8 cellular contexts compared by ENCODE assay signal in genomic region chr22:38699143-38699542, GRCh38. TPM values are rescaled to one million over a fixed set of nuclear protein-coding genes. Genes with fewer than 3 reads are reported as not detected.
DNase-seq lines count a peak whose midpoint lies in the region; ATAC-seq, FAIRE-seq and TF ChIP-seq lines count a peak whose summit lies in the region.

No MANE protein-coding gene starts in this region.

- no peak overlapping the region for H2AFZ ChIP-seq in astrocyte (ENCODE audit: low read depth, low read length)

- H4K20me1 ChIP-seq in astrocyte (ENCODE audit: insufficient read depth, low read length): peaks cover 30% of the 10 kb centered on the region

- no peak for TF ChIP-seq EP300 in tibial nerve (IDR thresholded peaks at IDR 0.05)

- no peak for DNase-seq in activated T-cell treated with anti-CD3 and anti-CD28 coated beads, Interleukin-2, amount 50 U/mL, for 24 hours
- no peak for DNase-seq in activated T-cell treated with anti-CD3 and anti-CD28 coated beads, Interleukin-2, amount 50 U/mL, for 48 hours
- DNase-seq in astrocyte (ENCODE audit: low read depth) (no peak), right lobe of liver (no peak), tibial nerve (ENCODE audit: low spot score in 2 of 2) (no peak), NCI-H82 treated with DMSO at 0.1 percent for 48 hours (lab: John Stamatoyannopoulos, UW; ENCODE audit: unreplicated experiment) (no peak), GDM1 (lab: John Stamatoyannopoulos, UW) (no peak), frontal cortex (ENCODE audit: low spot score in 2 of 2) (no peak)

- peaks cover 2% of the 10 kb centered on the region for H3K36me3 ChIP-seq in astrocyte (ENCODE audit: insufficient read depth, low read length)
- H3K36me3 ChIP-seq in right lobe of liver: no peaks in the 10 kb centered on the region
- peaks cover 0 to 23% (median 0%) of the 10 kb centered on the region in 3 donors for H3K36me3 ChIP-seq in tibial nerve

- peak overlapping the region; percentile 96 for H3K4me2 ChIP-seq in astrocyte (ENCODE audit: low read length)

- no peak for ATAC-seq in right lobe of liver

- peak overlapping the region; percentile 99 for H3K9ac ChIP-seq in astrocyte (ENCODE audit: low read length)

- no peaks in the 10 kb centered on the region for H3K27me3 Mint-ChIP-seq in activated T-cell treated with anti-CD3 and anti-CD28 coated beads, Interleukin-2, amount 50 U/mL, for 24 hours
- H3K27me3 Mint-ChIP-seq in astrocyte (ENCODE audit: low read depth, unreplicated experiment): no peaks in the 10 kb centered on the region

- peaks cover 56% of the 10 kb centered on the region for H3K36me3 Mint-ChIP-seq in activated T-cell treated with anti-CD3 and anti-CD28 coated beads, Interleukin-2, amount 50 U/mL, for 24 hours (ENCODE audit: low read depth)
- H3K36me3 Mint-ChIP-seq in astrocyte (ENCODE audit: low read depth, unreplicated experiment): peaks cover 9% of the 10 kb centered on the region

- H3K4me1 Mint-ChIP-seq in activated T-cell treated with anti-CD3 and anti-CD28 coated beads, Interleukin-2, amount 50 U/mL, for 24 hours (ENCODE audit: low read depth): peaks cover 65% of the 10 kb centered on the region
- H3K4me1 Mint-ChIP-seq in astrocyte (ENCODE audit: low read depth, unreplicated experiment): peaks cover 34% of the 10 kb centered on the region

- peak overlapping the region; percentile 93 for H3K4me3 Mint-ChIP-seq in activated T-cell treated with anti-CD3 and anti-CD28 coated beads, Interleukin-2, amount 50 U/mL, for 24 hours
- H3K4me3 Mint-ChIP-seq in astrocyte (ENCODE audit: unreplicated experiment): peak overlapping the region; percentile 97

- TF ChIP-seq CTCF in astrocyte (IDR thresholded peaks at IDR 0.05; ENCODE audit: insufficient read depth, low read depth, low read length) (no peak), right lobe of liver (IDR thresholded peaks at IDR 0.05) (no peak), tibial nerve (IDR thresholded peaks at IDR 0.05) (no peak)

- no peak for FAIRE-seq in astrocyte (lab: Jason Lieb, UNC)
- FAIRE-seq in frontal cortex (lab: Jason Lieb, UNC): no peak

- WGBS in right lobe of liver (ENCODE audit: insufficient coverage, low coverage, low lambda C conversion rate, missing lambda C conversion rate): 60% methylated on average over 5 of the region's 5 CpGs
- 42 to 44% methylated on average over 5 of the region's 5 CpGs for WGBS in tibial nerve, 2 donors

- peaks cover 55% of the 10 kb centered on the region for H3K79me2 ChIP-seq in astrocyte (ENCODE audit: insufficient read depth, low read length)

- H3K27ac ChIP-seq in astrocyte (ENCODE audit: low read depth, low read length) (peak overlapping the region; percentile 97), right lobe of liver (peak overlapping the region; percentile 97 to 99 (median 98)), tibial nerve (peak overlapping the region; percentile 90 to 99 (median 99))

- H3K4me1 ChIP-seq in astrocyte (ENCODE audit: insufficient read depth, low read length) (peaks cover 42% of the 10 kb centered on the region), right lobe of liver (peaks cover 0 to 51% (median 9%) of the 10 kb centered on the region in 4 donors), tibial nerve (peaks cover 0 to 60% (median 39%) of the 10 kb centered on the region in 4 donors)

- no peak for TF ChIP-seq POLR2A in right lobe of liver (IDR thresholded peaks at IDR 0.05)
- no peak for TF ChIP-seq POLR2A in tibial nerve (IDR thresholded peaks at IDR 0.05)

- H3K27me3 ChIP-seq in astrocyte (ENCODE audit: insufficient read depth, low read length) (no peaks in the 10 kb centered on the region), right lobe of liver (no peaks in the 10 kb centered on the region), tibial nerve (no peaks in the 10 kb centered on the region)

- H3K4me3 ChIP-seq in astrocyte (ENCODE audit: insufficient read depth, low read depth, low read length) (peak overlapping the region; percentile 76), right lobe of liver (peak overlapping the region; percentile 62 to 69 (median 67)), tibial nerve (peak overlapping the region; percentile 58 to 94 (median 88))

- no peaks in the 10 kb centered on the region for H3K9me3 ChIP-seq in astrocyte (ENCODE audit: insufficient read depth, low read depth, low read length)
- H3K9me3 ChIP-seq in right lobe of liver: no peaks in the 10 kb centered on the region
- H3K9me3 ChIP-seq in tibial nerve: no peaks in the 10 kb centered on the region

- H3K9me3 Mint-ChIP-seq in activated T-cell treated with anti-CD3 and anti-CD28 coated beads, Interleukin-2, amount 50 U/mL, for 24 hours: no peaks in the 10 kb centered on the region
- no peaks in the 10 kb centered on the region for H3K9me3 Mint-ChIP-seq in astrocyte (ENCODE audit: unreplicated experiment)

- intact Hi-C loops in right lobe of liver (cut with DNase I): no loop called here

- peak overlapping the region; percentile 92 for H3K27ac Mint-ChIP-seq in activated T-cell treated with anti-CD3 and anti-CD28 coated beads, Interleukin-2, amount 50 U/mL, for 24 hours
- H3K27ac Mint-ChIP-seq in astrocyte (ENCODE audit: unreplicated experiment): peak overlapping the region; percentile 90

RNA-seq across cellular contexts. Expression of gene JOSD1, which starts 1.6 kb away (rescaled TPM):
- total RNA-seq in astrocyte: 45.6 and 48.0 TPM in 2 replicates
- 10 to 100 TPM; 13.0 to 32.2 (median 21.7) TPM for total RNA-seq in right lobe of liver
- total RNA-seq in tibial nerve: 10 to 100 TPM; 50.7 to 86.4 (median 76.0) TPM
- 54.6 TPM for total RNA-seq in frontal cortex

RNA-seq across cellular contexts. Expression of gene GTPBP1, which starts 6.6 kb away (rescaled TPM):
- 49.8 and 59.8 TPM in 2 replicates for total RNA-seq in astrocyte
- total RNA-seq in right lobe of liver: 10 to 100 TPM; 13.4 to 21.6 (median 16.7) TPM
- 10 to 100 TPM; 46.0 to 72.0 (median 56.6) TPM for total RNA-seq in tibial nerve
- 34.6 TPM for total RNA-seq in frontal cortex

RNA-seq across cellular contexts. Expression of gene TOMM22, which starts 17.4 kb away (rescaled TPM):
- total RNA-seq in astrocyte (75.9 and 77.8 TPM in 2 replicates), right lobe of liver (10 to 100 TPM; 23.2 to 36.8 (median 32.4) TPM), tibial nerve (10 to 100 TPM; 23.1 to 28.5 (median 27.1) TPM), frontal cortex (66.4 TPM)

RNA-seq across cellular contexts. Expression of gene CBY1, which starts 42.7 kb away (rescaled TPM):
- 23.2 TPM in 2 replicates for total RNA-seq in astrocyte
- 10 to 100 TPM in 4 of 6 experiments, 1 to 10 TPM in 2; 6.1 to 14.4 (median 11.6) TPM for total RNA-seq in right lobe of liver
- 10 to 100 TPM; 13.5 to 24.3 (median 17.8) TPM for total RNA-seq in tibial nerve
- total RNA-seq in frontal cortex: 18.3 TPM

RNA-seq across cellular contexts. Expression of gene FAM227A, which starts 43.0 kb away (rescaled TPM):
- total RNA-seq in astrocyte (2.3 and 3.4 TPM in 2 replicates), right lobe of liver (under 1 TPM in 4 of 6 experiments, not detected in 2; 0.02 to 0.20 (median 0.16) TPM), tibial nerve (10 to 100 TPM in 2 of 4 donors, 1 to 10 TPM in 2; 1.3 to 10.2 (median 6.7) TPM), frontal cortex (4.9 TPM)
